ENCODE assay signal across 35 cellular contexts in the genomic region with DNA sequence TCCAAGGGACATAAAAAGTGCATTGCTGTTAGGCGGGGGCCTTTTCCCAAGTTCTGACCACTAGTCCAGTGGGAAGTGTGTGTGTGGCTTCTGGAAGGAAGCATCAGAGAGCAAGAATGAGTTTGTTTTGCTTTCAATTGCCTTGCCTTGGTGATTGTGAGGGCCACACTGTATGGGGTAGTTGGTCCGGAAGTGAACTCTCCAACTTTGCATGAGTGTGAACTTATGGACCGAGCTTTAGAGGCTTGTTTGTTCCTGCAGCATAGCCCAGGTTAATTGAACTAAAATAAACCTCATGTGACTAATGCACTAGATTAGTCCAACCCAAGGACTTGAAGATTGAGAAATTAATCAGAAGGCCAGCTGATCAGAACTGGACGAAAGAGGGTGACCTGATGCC.
"Had no signal": no experiment of that assay in that cellular context is flagged by ENCODE, and none has a peak within 500 bp of the region (broad histone marks: within the 10 kb centered on the region; RNA-seq: fewer than 3 reads in every experiment).

No MANE protein-coding gene starts in this region.

- H3K36me3 ChIP-seq: MG63 had no signal

- H3K9me3 ChIP-seq: MG63 had no signal

- H3K27me3 ChIP-seq: MG63 had no signal

- H3K4me3 ChIP-seq: MG63 had no signal

- DNase-seq: Karpas-422, Kasumi-1, MG63, MM.1S, MV-4-11, NCI-H1048, NCI-H1092, NCI-H1092 treated with DMSO at 0.1 percent for 48 hours, NCI-H1105, NCI-H1105 treated with DMSO at 0.1 percent for 48 hours, NCI-H1417, NCI-H1417 treated with DMSO at 0.1 percent for 48 hours, NCI-H1436, NCI-H1436 treated with DMSO at 0.1 percent for 48 hours, NCI-H146, NCI-H1694, NCI-H1694 treated with DMSO at 0.1 percent for 48 hours, NCI-H187, NCI-H187 treated with DMSO at 0.1 percent for 48 hours, NCI-H1930, NCI-H2029, NCI-H2029 treated with DMSO at 0.1 percent for 48 hours, NCI-H2081 treated with DMSO at 0.1 percent for 48 hours, NCI-H2107, NCI-H2171, NCI-H2171 treated with DMSO at 0.1 percent for 48 hours, NCI-H2227 treated with DMSO at 0.1 percent for 48 hours, NCI-H226, NCI-H345, NCI-H446, NCI-H446 treated with DMSO at 0.1 percent for 48 hours, NCI-H510A, NCI-H510A treated with DMSO at 0.1 percent for 48 hours, NCI-H524, NCI-H524 treated with DMSO at 0.1 percent for 48 hours had no signal
